Comparison of ENCODE assay signal across 14 cellular contexts in the genomic region with DNA sequence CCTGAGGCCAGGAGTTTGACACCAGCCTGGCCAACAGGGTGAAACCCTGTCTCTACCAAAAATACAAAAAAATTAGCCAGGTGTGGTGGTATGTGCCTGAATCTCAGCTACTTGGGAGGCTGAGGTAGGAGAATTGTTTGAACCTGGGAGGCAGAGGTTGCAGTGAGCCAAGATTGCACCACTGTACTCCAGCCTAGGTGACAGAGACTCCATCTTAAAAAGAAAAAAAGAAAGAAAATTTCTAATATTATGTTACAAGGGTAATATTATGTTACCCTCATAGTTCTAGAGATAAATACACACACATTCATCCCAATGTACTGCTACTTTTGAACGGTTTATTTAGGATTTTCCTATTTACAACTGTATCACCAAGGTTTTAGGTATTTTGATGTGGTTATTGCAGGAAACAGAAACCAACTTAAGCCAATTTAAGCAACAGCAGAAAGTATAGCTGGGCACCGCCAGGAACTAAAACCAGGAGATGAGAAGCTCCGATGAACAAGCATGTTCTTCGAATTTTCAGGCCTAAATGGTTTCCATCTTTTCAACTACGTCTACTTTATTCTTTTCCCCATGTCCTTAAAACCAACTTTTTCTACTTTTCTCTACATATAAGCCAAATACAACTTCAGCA.
"Had no signal": no experiment of that assay in that cellular context is flagged by ENCODE, and none has a peak within 500 bp of the region (broad histone marks: within the 10 kb centered on the region; RNA-seq: fewer than 3 reads in every experiment).

No MANE protein-coding gene starts in this region.

- H3K36me3 ChIP-seq: gastrocnemius medialis, lower lobe of right lung, thyroid gland had no signal

- H3K4me2 ChIP-seq: smooth muscle cell had no signal

- H3K4me3 Mint-ChIP-seq: natural killer cell treated with Interleukin-12 subunit alpha and Interleukin-12 subunit beta and Interleukin-15 and Interleukin-18, amount 100 ng/mL, for 72 hours; stimulated activated memory B cell treated with anti-CD40 and anti-IgM and Interleukin-4, amounts not matched to agents 10 μg/mL and 1 μg/mL and 100 μg/mL, for 72 hours had no signal

- ATAC-seq: activated CD4-positive, CD25-positive, alpha-beta regulatory T cell treated with anti-CD3 and anti-CD28 coated beads, Interleukin-2, amount 50 U/mL, for 24 hours; gastrocnemius medialis; lower lobe of right lung; natural killer cell treated with Interleukin-12 subunit alpha and Interleukin-12 subunit beta and Interleukin-15 and Interleukin-18, amount 100 ng/mL, for 72 hours; sciatic nerve; stimulated activated memory B cell treated with anti-CD40 and anti-IgM and Interleukin-4, amounts not matched to agents 10 μg/mL and 1 μg/mL and 100 μg/mL, for 72 hours had no signal

- H3K9me3 ChIP-seq: gastrocnemius medialis, lower lobe of right lung, thyroid gland had no signal

- H3K27ac Mint-ChIP-seq: natural killer cell treated with Interleukin-12 subunit alpha and Interleukin-12 subunit beta and Interleukin-15 and Interleukin-18, amount 100 ng/mL, for 72 hours; stimulated activated memory B cell treated with anti-CD40 and anti-IgM and Interleukin-4, amounts not matched to agents 10 μg/mL and 1 μg/mL and 100 μg/mL, for 72 hours had no signal

- H3K4me3 ChIP-seq: gastrocnemius medialis, lower lobe of right lung, smooth muscle cell, thyroid gland had no signal

- H3K4me1 ChIP-seq: gastrocnemius medialis, thyroid gland had no signal

- H3K27me3 ChIP-seq: gastrocnemius medialis, thyroid gland had no signal

- H3K27ac ChIP-seq: gastrocnemius medialis, lower lobe of right lung, thyroid gland had no signal

- H3K36me3 Mint-ChIP-seq: natural killer cell treated with Interleukin-12 subunit alpha and Interleukin-12 subunit beta and Interleukin-15 and Interleukin-18, amount 100 ng/mL, for 72 hours had no signal

- DNase-seq: activated effector memory CD4-positive, alpha-beta T cell treated with Interleukin-2 at 50 U/mL for 16 hours; activated naive CD4-positive, alpha-beta T cell treated with anti-CD3 and anti-CD28 coated beads, Interleukin-2, amount 50 U/mL, for 16 hours; amniotic stem cell; effector CD4-positive, alpha-beta T cell; gastrocnemius medialis; head of caudate nucleus; lower lobe of right lung; stimulated activated CD4-positive, alpha-beta T cell treated with anti-CD3 and anti-CD28 coated beads, Interleukin-4, amount 100 ng/mL, for 24 hours; thyroid gland had no signal

- H3K9me3 Mint-ChIP-seq: natural killer cell treated with Interleukin-12 subunit alpha and Interleukin-12 subunit beta and Interleukin-15 and Interleukin-18, amount 100 ng/mL, for 72 hours had no signal
